In the genomic region with DNA sequence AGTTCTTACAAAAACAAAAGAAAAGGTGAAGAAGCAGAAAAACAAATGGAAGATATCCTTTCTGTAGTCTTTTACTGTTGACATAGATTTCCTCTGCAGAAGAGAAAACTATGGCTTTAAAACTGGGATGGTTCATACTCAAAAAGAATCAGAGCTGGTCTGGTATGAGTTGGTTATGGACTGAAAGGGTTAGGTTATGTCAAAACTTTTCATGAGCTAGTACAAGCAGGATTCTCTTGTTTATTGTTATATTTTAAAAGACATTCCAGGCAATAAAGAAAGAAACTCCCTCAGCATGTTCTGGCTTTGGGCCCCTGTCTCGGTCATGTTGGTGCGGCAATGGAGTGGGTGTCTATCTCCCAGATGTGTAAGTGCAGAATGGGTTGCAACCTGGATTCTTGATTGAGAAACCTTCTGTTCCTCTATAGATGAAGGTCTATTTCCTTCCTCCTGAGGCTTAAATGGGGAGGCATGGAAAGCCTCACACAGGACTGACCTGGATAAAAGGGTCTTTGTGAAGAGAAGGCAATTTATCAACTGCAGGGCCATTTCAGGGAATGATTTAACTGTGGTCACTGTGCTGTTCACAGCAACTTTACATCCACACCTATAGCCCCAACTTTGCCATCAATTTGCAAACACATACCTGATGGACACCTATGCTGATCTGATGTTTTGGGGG, we compare ENCODE assay signal across 22 cellular contexts.
DNase-seq lines count a peak whose midpoint lies in the region; ATAC-seq and TF ChIP-seq lines count a peak whose summit lies in the region.
"Had no signal": no experiment of that assay in that cellular context is flagged by ENCODE, and none has a peak within 500 bp of the region (broad histone marks: within the 10 kb centered on the region; RNA-seq: fewer than 3 reads in every experiment).

No MANE protein-coding gene starts in this region.

- H3K4me3 ChIP-seq in thoracic aorta, result no peak overlapping the region
- H3K4me3 ChIP-seq in aorta (ENCODE audit: low read length in 2 of 2), result no peak overlapping the region
- H3K4me3 ChIP-seq: suprapubic skin had no signal

- no peak overlapping the region for H3K4me3 Mint-ChIP-seq in chondrocyte (ENCODE audit: unreplicated experiment)
- H3K4me3 Mint-ChIP-seq: activated CD8-positive, alpha-beta T cell treated with anti-CD3 and anti-CD28 coated beads, Interleukin-2, amount 10 ng/mL, durations not matched to agents 7 days and 5 days; activated naive CD4-positive, alpha-beta T cell treated with anti-CD3 and anti-CD28 coated beads for 36 hours; activated T-cell treated with anti-CD3 and anti-CD28 coated beads, Interleukin-2, amount 50 U/mL, for 4 hours; brain; natural killer cell treated with Interleukin-12 subunit alpha and Interleukin-12 subunit beta and Interleukin-15 and Interleukin-18, amount 100 ng/mL, for 72 hours had no signal

- peak overlapping the region; percentile 65 for H3K27ac Mint-ChIP-seq in chondrocyte (ENCODE audit: unreplicated experiment)
- H3K27ac Mint-ChIP-seq: activated CD8-positive, alpha-beta T cell treated with anti-CD3 and anti-CD28 coated beads, Interleukin-2, amount 10 ng/mL, durations not matched to agents 7 days and 5 days; activated naive CD4-positive, alpha-beta T cell treated with anti-CD3 and anti-CD28 coated beads for 36 hours; brain; natural killer cell treated with Interleukin-12 subunit alpha and Interleukin-12 subunit beta and Interleukin-15 and Interleukin-18, amount 100 ng/mL, for 72 hours had no signal

- H3K9me3 ChIP-seq in thoracic aorta (no peaks in the 10 kb centered on the region), aorta (ENCODE audit: control insufficient read depth, low read length) (no peaks in the 10 kb centered on the region)
- H3K9me3 ChIP-seq: suprapubic skin had no signal

- no peaks in the 10 kb centered on the region for H3K36me3 Mint-ChIP-seq in chondrocyte (ENCODE audit: low read depth)
- H3K36me3 Mint-ChIP-seq: brain; natural killer cell treated with Interleukin-12 subunit alpha and Interleukin-12 subunit beta and Interleukin-15 and Interleukin-18, amount 100 ng/mL, for 72 hours had no signal

- H3K27ac ChIP-seq in thoracic aorta, result peak overlapping the region; percentile 36 to 63
- H3K27ac ChIP-seq in aorta (ENCODE audit: low read depth in 1 of 2, low read length in 2 of 2), result peak overlapping the region in 1 of 2 donors; percentile 42
- H3K27ac ChIP-seq: suprapubic skin had no signal

- peaks cover 20% of the 10 kb centered on the region for H3K4me1 Mint-ChIP-seq in chondrocyte (ENCODE audit: low read depth)
- H3K4me1 Mint-ChIP-seq: brain had no signal

- H3K27me3 Mint-ChIP-seq in chondrocyte (ENCODE audit: low read depth), result no peaks in the 10 kb centered on the region
- H3K27me3 Mint-ChIP-seq: brain had no signal

- TF ChIP-seq CTCF in chondrocyte (IDR thresholded peaks at IDR 0.05) (no peak), thoracic aorta (IDR thresholded peaks at IDR 0.05) (no peak)

- H3K9me3 Mint-ChIP-seq in chondrocyte (ENCODE audit: low read depth), result no peaks in the 10 kb centered on the region
- H3K9me3 Mint-ChIP-seq: activated naive CD4-positive, alpha-beta T cell treated with anti-CD3 and anti-CD28 coated beads for 36 hours; activated T-cell treated with anti-CD3 and anti-CD28 coated beads, Interleukin-2, amount 50 U/mL, for 4 hours had no signal

- H3K36me3 ChIP-seq in thoracic aorta (no peaks in the 10 kb centered on the region), aorta (ENCODE audit: control insufficient read depth in 1 of 2, insufficient read depth in 2 of 2, low read length in 1 of 2) (no peaks in the 10 kb centered on the region)
- H3K36me3 ChIP-seq: suprapubic skin had no signal

- DNase-seq in GM04504 (ENCODE audit: low read depth) (peak; percentile 59), chondrocyte (ENCODE audit: low spot score) (no peak), islet precursor cell (peak; percentile 62), thoracic aorta (ENCODE audit: low spot score) (no peak), aorta (no peak)
- DNase-seq: activated CD4-positive, CD25-positive, alpha-beta regulatory T cell; activated CD8-positive, alpha-beta T cell treated with anti-CD3 and anti-CD28 coated beads, Interleukin-2, amount 10 ng/mL, durations not matched to agents 7 days and 5 days; activated naive CD4-positive, alpha-beta T cell treated with anti-CD3 and anti-CD28 coated beads for 36 hours; activated T-cell treated with anti-CD3 and anti-CD28 coated beads, Interleukin-2, amount 50 U/mL, for 4 hours; Calu3; cortex of kidney; NCI-H1436 treated with DMSO at 0.1 percent for 48 hours; NCI-H82; SIG-M5; T-helper 2 cell had no signal

- 87 to 94% methylated on average over 2 of the region's 2 CpGs for WGBS in aorta, 2 donors

- intact Hi-C loops in aorta (cut with DNase I), result loop anchor here in 1 of 2 donors (10.0 kb wide), 2 partner anchors 183 to 197 kb away; no protein-coding TSS in a partner anchor

- H3K4me1 ChIP-seq in thoracic aorta (ENCODE audit: control insufficient read depth in 1 of 2, low read depth in 2 of 2) (peaks cover 6 to 23% of the 10 kb centered on the region in 2 donors), aorta (ENCODE audit: control insufficient read depth in 1 of 2, insufficient read depth in 2 of 2, low read length in 2 of 2) (peaks cover 0 to 3% of the 10 kb centered on the region in 2 donors)

- ATAC-seq in thoracic aorta (ENCODE audit: insufficient number of reproducible peaks, low FRiP score, low read depth) (no peak), GM19395 (IDR thresholded peaks at IDR 0.05; ENCODE audit: unreplicated experiment) (no peak), GM21447 (IDR thresholded peaks at IDR 0.05; ENCODE audit: unreplicated experiment) (no peak), aorta (ENCODE audit: low FRiP score) (no peak), GM19023 (IDR thresholded peaks at IDR 0.05; ENCODE audit: unreplicated experiment) (no peak)
- ATAC-seq: activated CD8-positive, alpha-beta T cell treated with anti-CD3 and anti-CD28 coated beads, Interleukin-2, amount 10 ng/mL, durations not matched to agents 7 days and 5 days; activated T-cell treated with anti-CD3 and anti-CD28 coated beads, Interleukin-2, amount 50 U/mL, for 4 hours; HepG2; natural killer cell treated with Interleukin-12 subunit alpha and Interleukin-12 subunit beta and Interleukin-15 and Interleukin-18, amount 100 ng/mL, for 72 hours had no signal

- H3K27me3 ChIP-seq in thoracic aorta (replicated peaks; ENCODE audit: insufficient read depth) (no peaks in the 10 kb centered on the region), aorta (ENCODE audit: control insufficient read depth in 1 of 2, insufficient read depth in 2 of 2, low read length in 1 of 2) (no peaks in the 10 kb centered on the region)
- H3K27me3 ChIP-seq: suprapubic skin had no signal

Comparison
In these comparisons a context has a peak if more than half of its experiments do, and no peak if none do; other contexts are left out.
1. DNase-seq: peak in GM04504 (single experiment) and islet precursor cell (single experiment); none in chondrocyte (single experiment), thoracic aorta (single experiment) and aorta (0 of 2).